Comparison of ENCODE assay signal across 8 cellular contexts in genomic region chr11:86174101-86175046, GRCh38.
A peak's percentile ranks its signal among the peaks of the same experiment; 100 is the strongest.
DNase-seq lines count a peak whose midpoint lies in the region; ATAC-seq and TF ChIP-seq lines count a peak whose summit lies in the region.

No MANE protein-coding gene starts in this region.

- POLR2A ChIA-PET in BJ (lab: Charles Lee) = interaction anchor here (0.8 kb wide), 1 partner anchor 12 kb away, joined by 3 read pairs; no protein-coding TSS in a partner anchor

- no peak for TF ChIP-seq EP300 in ovary (IDR thresholded peaks at IDR 0.05)

- ATAC-seq in GM18517 (IDR thresholded peaks at IDR 0.05; ENCODE audit: unreplicated experiment) (no peak), GM19035 (IDR thresholded peaks at IDR 0.05; ENCODE audit: unreplicated experiment) (no peak)

- intact Hi-C loops in ovary (cut with DNase I) = loop anchor here in 1 of 4 donors (10.0 kb wide), 1 partner anchor 110 kb away; the partner anchor contains the start of gene PICALM

- H3K27me3 ChIP-seq in BJ (ENCODE audit: control insufficient read depth, insufficient read depth, low read length) (no peaks in the 10 kb centered on the region), SJSA1 (replicated peaks) (no peaks in the 10 kb centered on the region), ovary (no peaks in the 10 kb centered on the region)

- peak; percentile 94 for DNase-seq in BJ (ENCODE audit: low read depth)
- DNase-seq in SJSA1 (ENCODE audit: low read depth in 1 of 2, low spot score in 2 of 2) = peak; percentile 87
- DNase-seq in fibroblast of the aortic adventitia (ENCODE audit: low read depth) = peak; percentile 100
- peak; percentile 48 to 65 (median 54) for DNase-seq in ovary
- DNase-seq in NCI-H1417 treated with DMSO at 0.1 percent for 48 hours (lab: John Stamatoyannopoulos, UW) = no peak
- no peak for DNase-seq in central memory CD4-positive, alpha-beta T cell

- H3K4me3 ChIP-seq in BJ (ENCODE audit: low read depth, low read length) = no peak overlapping the region
- H3K4me3 ChIP-seq in SJSA1 = no peak overlapping the region
- no peak overlapping the region for H3K4me3 ChIP-seq in fibroblast of the aortic adventitia (ENCODE audit: low read depth, low read length)
- H3K4me3 ChIP-seq in ovary = no peak overlapping the region

- CTCF ChIA-PET in BJ (lab: Yijun Ruan, JAX) = interaction anchor here (0.7 to 1.6 kb wide), 4 partner anchors 10 to 47 kb away, joined by 3 to 5 read pairs (median 3); no protein-coding TSS in a partner anchor

- H3K36me3 ChIP-seq in BJ (ENCODE audit: control insufficient read depth, insufficient read depth, low read length) (no peaks in the 10 kb centered on the region), SJSA1 (no peaks in the 10 kb centered on the region), ovary (no peaks in the 10 kb centered on the region)

- TF ChIP-seq POLR2A in ovary (IDR thresholded peaks at IDR 0.05) = no peak

- H3K4me1 ChIP-seq in SJSA1 (replicated peaks) (peaks cover 29% of the 10 kb centered on the region), ovary (ENCODE audit: insufficient read depth) (peaks cover 14% of the 10 kb centered on the region)

- H3K9me3 ChIP-seq in SJSA1 (replicated peaks) (no peaks in the 10 kb centered on the region), ovary (no peaks in the 10 kb centered on the region)

- WGBS in ovary, 3 donors = 36 to 41% (median 41%) methylated on average over 8 of the region's 8 CpGs

- TF ChIP-seq CTCF in BJ (IDR thresholded peaks at IDR 0.05; ENCODE audit: insufficient read depth, low read depth, low read length) (no peak), fibroblast of the aortic adventitia (IDR thresholded peaks at IDR 0.05; ENCODE audit: insufficient read depth, low read length) (no peak), ovary (IDR thresholded peaks at IDR 0.05) (no peak)

- H3K27ac ChIP-seq in SJSA1 (peak overlapping the region; percentile 78), ovary (peak overlapping the region in 1 of 2 donors; percentile 48)

Comparison
In these comparisons a context has a peak if more than half of its experiments do, and no peak if none do; other contexts are left out.
1. DNase-seq: peak in BJ (single experiment), SJSA1 (2 of 2), fibroblast of the aortic adventitia (single experiment) and ovary (5 of 5); none in NCI-H1417 treated with DMSO at 0.1 percent for 48 hours (single experiment) and central memory CD4-positive, alpha-beta T cell (single experiment).